ENCODE assay signal across 27 cellular contexts in the genomic region with DNA sequence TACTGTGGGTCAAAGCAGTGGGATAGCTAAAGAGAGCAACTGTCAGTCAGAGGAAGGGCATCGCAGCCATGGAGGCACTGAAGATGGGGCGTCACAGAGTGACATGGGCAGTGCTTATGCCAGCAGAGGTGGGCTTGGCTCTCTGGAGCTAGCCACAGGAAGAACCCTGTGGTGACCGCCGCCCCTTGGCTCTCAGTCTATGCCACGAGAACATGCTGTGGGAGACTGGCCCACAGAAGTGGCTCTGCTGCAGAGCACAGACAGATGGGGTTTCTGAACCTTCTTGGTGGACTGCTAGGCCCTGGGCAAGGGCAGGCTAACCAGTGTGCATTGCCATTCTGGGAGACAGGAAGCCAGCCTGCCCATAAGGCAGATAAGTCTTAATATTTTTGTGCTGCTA.
"Had no signal": no experiment of that assay in that cellular context is flagged by ENCODE, and none has a peak within 500 bp of the region (broad histone marks: within the 10 kb centered on the region; RNA-seq: fewer than 3 reads in every experiment).

No MANE protein-coding gene starts in this region.

- H3K9me3 Mint-ChIP-seq: activated CD8-positive, alpha-beta T cell treated with anti-CD3 and anti-CD28 coated beads for 36 hours; activated naive CD8-positive, alpha-beta T cell treated with anti-CD3 and anti-CD28 coated beads, Interleukin-2, amount 10 ng/mL, durations not matched to agents 7 days and 5 days; activated T-cell treated with anti-CD3 and anti-CD28 coated beads, Interleukin-2, amount 50 U/mL, for 4 hours had no signal

- H3K4me3 ChIP-seq: ascending aorta, cardiac muscle cell, coronary artery, dorsolateral prefrontal cortex, gastroesophageal sphincter, hepatocyte, spleen, testis, transverse colon had no signal

- H3K9ac ChIP-seq: parathyroid adenoma had no signal

- H3K79me2 ChIP-seq: hepatocyte, parathyroid adenoma had no signal

- H2AFZ ChIP-seq: hepatocyte, parathyroid adenoma had no signal

- H3K27ac Mint-ChIP-seq: activated CD4-positive, alpha-beta T cell treated with anti-CD3 and anti-CD28 coated beads, Interleukin-2, amount 10 ng/mL, durations not matched to agents 7 days and 5 days; activated CD8-positive, alpha-beta T cell treated with anti-CD3 and anti-CD28 coated beads for 36 hours; activated naive CD8-positive, alpha-beta T cell treated with anti-CD3 and anti-CD28 coated beads, Interleukin-2, amount 10 ng/mL, durations not matched to agents 7 days and 5 days; nephron progenitor cell had no signal

- H3K36me3 ChIP-seq: ascending aorta, cardiac muscle cell, gastroesophageal sphincter, spleen, transverse colon had no signal

- DNase-seq: activated CD4-positive, alpha-beta T cell treated with anti-CD3 and anti-CD28 coated beads, Interleukin-2, amount 10 ng/mL, durations not matched to agents 7 days and 5 days; activated CD4-positive, CD25-positive, alpha-beta regulatory T cell treated with anti-CD3 and anti-CD28 coated beads, Interleukin-2, amount 50 U/mL, for 72 hours; activated CD8-positive, alpha-beta T cell treated with anti-CD3 and anti-CD28 coated beads for 36 hours; activated naive CD4-positive, alpha-beta T cell treated with Interleukin-2 at 50 U/mL for 16 hours; activated naive CD8-positive, alpha-beta T cell treated with anti-CD3 and anti-CD28 coated beads, Interleukin-2, amount 10 ng/mL, durations not matched to agents 7 days and 5 days; activated T-cell treated with anti-CD3 and anti-CD28 coated beads, Interleukin-2, amount 50 U/mL, for 4 hours; cerebellar nuclear complex; dorsolateral prefrontal cortex; effector memory CD4-positive, alpha-beta T cell; left cardiac atrium; left ventricle myocardium superior; naive B cell; nephron progenitor cell; right cardiac atrium; spleen; stimulated activated naive CD4-positive, alpha-beta T cell treated with Interleukin-2 at 50 U/mL for 16 hours; T-helper 1 cell; T-helper 9 cell; testis; transverse colon had no signal

- H3K4me2 ChIP-seq: hepatocyte had no signal

- H3K27me3 ChIP-seq: ascending aorta, testis had no signal

- H3K4me3 Mint-ChIP-seq: activated CD4-positive, alpha-beta T cell treated with anti-CD3 and anti-CD28 coated beads, Interleukin-2, amount 10 ng/mL, durations not matched to agents 7 days and 5 days; activated CD8-positive, alpha-beta T cell treated with anti-CD3 and anti-CD28 coated beads for 36 hours; activated naive CD8-positive, alpha-beta T cell treated with anti-CD3 and anti-CD28 coated beads, Interleukin-2, amount 10 ng/mL, durations not matched to agents 7 days and 5 days; activated T-cell treated with anti-CD3 and anti-CD28 coated beads, Interleukin-2, amount 50 U/mL, for 4 hours; brain; nephron progenitor cell had no signal

- H3K4me1 ChIP-seq: ascending aorta, parathyroid adenoma, testis had no signal

- H3K9me3 ChIP-seq: ascending aorta, gastroesophageal sphincter, spleen, testis, transverse colon had no signal

- H3K36me3 Mint-ChIP-seq: activated naive CD8-positive, alpha-beta T cell treated with anti-CD3 and anti-CD28 coated beads, Interleukin-2, amount 10 ng/mL, durations not matched to agents 7 days and 5 days; brain; naive B cell had no signal

- H3K27ac ChIP-seq: ascending aorta, cardiac muscle cell, coronary artery, dorsolateral prefrontal cortex, gastroesophageal sphincter, hepatocyte, parathyroid adenoma, spleen, testis, transverse colon had no signal
